8 cellular contexts compared by ENCODE assay signal in genomic region chr20:31603822-31604566, GRCh38.
DNase-seq lines count a peak whose midpoint lies in the region; ATAC-seq lines count a peak whose summit lies in the region.

No MANE protein-coding gene starts in this region.

- ATAC-seq in GM18498 (IDR thresholded peaks at IDR 0.05; ENCODE audit: unreplicated experiment), result peak; percentile 36
- ATAC-seq in HG03432 (IDR thresholded peaks at IDR 0.05; ENCODE audit: unreplicated experiment), result peak; percentile 55
- no peak for ATAC-seq in HG03521 (IDR thresholded peaks at IDR 0.05; ENCODE audit: unreplicated experiment)

- H3K27ac ChIP-seq in cingulate gyrus (ENCODE audit: low read depth, low read length), result peak overlapping the region; percentile 90

- peak; percentile 98 to 100 for DNase-seq in NCI-H526 (lab: John Stamatoyannopoulos, UW)
- peak; percentile 61 to 72 for DNase-seq in activated CD4-positive, alpha-beta T cell treated with anti-CD3 and anti-CD28 coated beads for 4 hours
- DNase-seq in kidney tubule cell (ENCODE audit: low spot score), result peak; percentile 99
- DNase-seq in stimulated activated CD4-positive, alpha-beta T cell treated with anti-CD3 and anti-CD28 coated beads, Interleukin-15, amount 100 ng/mL, for 1 hour (ENCODE audit: low read depth in 1 of 2, low spot score in 1 of 2), result peak; percentile 35 to 41

Comparison
In these comparisons a context has a peak if more than half of its experiments do, and no peak if none do; other contexts are left out.
1. DNase-seq: peak in every context shown above with its lines; median percentile 99 in NCI-H526; 99 in kidney tubule cell; 66 in activated CD4-positive, alpha-beta T cell treated with anti-CD3 and anti-CD28 coated beads for 4 hours; 38 in stimulated activated CD4-positive, alpha-beta T cell treated with anti-CD3 and anti-CD28 coated beads, Interleukin-15, amount 100 ng/mL, for 1 hour.